In the genomic region with DNA sequence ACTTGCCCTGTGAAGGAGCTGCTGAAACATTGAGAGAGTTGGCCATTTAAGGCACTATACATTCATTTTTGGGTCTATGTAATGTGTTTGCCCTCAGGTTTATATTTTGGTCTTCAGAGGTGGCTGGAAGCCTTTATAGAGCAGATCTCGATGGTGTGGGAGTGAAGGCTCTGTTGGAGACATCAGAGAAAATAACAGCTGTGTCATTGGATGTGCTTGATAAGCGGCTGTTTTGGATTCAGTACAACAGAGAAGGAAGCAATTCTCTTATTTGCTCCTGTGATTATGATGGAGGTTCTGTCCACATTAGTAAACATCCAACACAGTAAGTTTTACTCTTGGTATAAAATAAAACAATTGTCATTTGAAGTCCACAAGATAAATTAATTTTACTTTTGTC, we compare ENCODE assay signal across 32 cellular contexts. TPM values are rescaled to one million over a fixed set of nuclear protein-coding genes. Genes with fewer than 3 reads are reported as not detected.
"Had no signal": no experiment of that assay in that cellular context is flagged by ENCODE, and none has a peak within 500 bp of the region (broad histone marks: within the 10 kb centered on the region; RNA-seq: fewer than 3 reads in every experiment).

No MANE protein-coding gene starts in this region.

- H3K36me3 ChIP-seq: esophagus muscularis mucosa, heart left ventricle had no signal

- H3K4me1 ChIP-seq: esophagus muscularis mucosa, heart left ventricle had no signal

- FAIRE-seq: astrocyte, colon had no signal

- H3K4me3 ChIP-seq: esophagus muscularis mucosa, gastrocnemius medialis, heart left ventricle had no signal

- H3K27me3 ChIP-seq: esophagus muscularis mucosa, foreskin keratinocyte, gastrocnemius medialis, heart left ventricle had no signal

- H3K27ac ChIP-seq: esophagus muscularis mucosa, foreskin keratinocyte, heart left ventricle had no signal

- ATAC-seq: activated CD4-positive, alpha-beta T cell treated with anti-CD3 and anti-CD28 coated beads for 36 hours; activated CD8-positive, alpha-beta memory T cell treated with anti-CD3 and anti-CD28 coated beads, Interleukin-2, amount 10 ng/mL, durations not matched to agents 7 days and 5 days; activated CD8-positive, alpha-beta T cell treated with anti-CD3 and anti-CD28 coated beads, Interleukin-2, amount 10 ng/mL, durations not matched to agents 7 days and 5 days; effector memory CD8-positive, alpha-beta T cell; foreskin keratinocyte; gastrocnemius medialis; heart left ventricle had no signal

- DNase-seq: activated CD4-positive, alpha-beta memory T cell treated with anti-CD3 and anti-CD28 coated beads for 36 hours; activated CD4-positive, alpha-beta T cell treated with anti-CD3 and anti-CD28 coated beads for 36 hours; activated CD4-positive, alpha-beta T cell treated with anti-CD3 and anti-CD28 coated beads, Interleukin-2, amount 10 ng/mL, durations not matched to agents 24 days and 14 days; activated CD4-positive, CD25-positive, alpha-beta regulatory T cell; activated CD4-positive, CD25-positive, alpha-beta regulatory T cell treated with anti-CD3 and anti-CD28 coated beads, Interleukin-2, amount 50 U/mL, for 72 hours; activated CD8-positive, alpha-beta memory T cell treated with anti-CD3 and anti-CD28 coated beads, Interleukin-2, amount 10 ng/mL, durations not matched to agents 7 days and 5 days; activated CD8-positive, alpha-beta memory T cell treated with anti-CD3 and anti-CD28 coated beads, Interleukin-2, amount 50 U/mL, for 4 hours; activated CD8-positive, alpha-beta T cell treated with anti-CD3 and anti-CD28 coated beads, Interleukin-2, amount 10 ng/mL, durations not matched to agents 7 days and 5 days; activated effector memory CD4-positive, alpha-beta T cell treated with anti-CD3 and anti-CD28 coated beads, Interleukin-2, amount 50 U/mL, for 16 hours; activated naive CD4-positive, alpha-beta T cell treated with anti-CD3 and anti-CD28 coated beads, Interleukin-2, amount 10 ng/mL, durations not matched to agents 7 days and 5 days; activated T-cell treated with anti-CD3 and anti-CD28 coated beads, Interleukin-2, amount 50 U/mL, for 1 hour; activated T-cell treated with anti-CD3 and anti-CD28 coated beads, Interleukin-2, amount 50 U/mL, for 48 hours; amniotic stem cell; anterior cingulate cortex; caudate nucleus; cortex of kidney; dermis blood vessel endothelial cell; effector CD4-positive, alpha-beta T cell; effector memory CD8-positive, alpha-beta T cell; erythroblast; foreskin keratinocyte; gastrocnemius medialis; glutamatergic neuron; heart left ventricle; T-helper 2 cell had no signal

- H3K9me3 ChIP-seq: esophagus muscularis mucosa, gastrocnemius medialis, heart left ventricle had no signal

RNA-seq across cellular contexts. Expression of a gene that starts 31.1 kb away (rescaled TPM):
- total RNA-seq: activated CD4-positive, alpha-beta memory T cell treated with anti-CD3 and anti-CD28 coated beads for 36 hours; activated CD4-positive, alpha-beta T cell treated with anti-CD3 and anti-CD28 coated beads, Interleukin-2, amount 10 ng/mL, durations not matched to agents 24 days and 14 days; activated CD8-positive, alpha-beta memory T cell treated with anti-CD3 and anti-CD28 coated beads for 36 hours; activated CD8-positive, alpha-beta memory T cell treated with anti-CD3 and anti-CD28 coated beads, Interleukin-2, amount 10 ng/mL, durations not matched to agents 7 days and 5 days; activated CD8-positive, alpha-beta T cell treated with anti-CD3 and anti-CD28 coated beads, Interleukin-2, amount 10 ng/mL, durations not matched to agents 7 days and 5 days; activated T-helper 1 cell treated with anti-CD3 and anti-CD28 coated beads, Interleukin-12 subunit alpha, Interleukin-12 subunit beta, Interleukin-2, Interleukin-4 antibody, amounts not matched to agents 30 ng/mL and 10 ng/mL and 1 ng/mL, durations not matched to agents 14 hours and 24 hours and 36 hours; activated T-helper 2 cell treated with anti-CD3 and anti-CD28 coated beads, Interferon-gamma antibody, Interleukin-2, Interleukin-4, amounts not matched to agents 10 μg/mL and 5 μg/mL and 100 μg/mL, durations not matched to agents 14 hours and 24 hours and 36 hours; T-helper 1 cell treated with Interleukin-12 subunit alpha and Interleukin-12 subunit beta and Interleukin-4 antibody, amounts not matched to agents 30 ng/mL and 1 ng/mL, for 36 hours had no signal
